14 cellular contexts compared by ENCODE assay signal in genomic region chr12:64582111-64582510, GRCh38.
"Had no signal": no experiment of that assay in that cellular context is flagged by ENCODE, and none has a peak within 500 bp of the region (broad histone marks: within the 10 kb centered on the region; RNA-seq: fewer than 3 reads in every experiment).

No MANE protein-coding gene starts in this region.

- H3K9me3 ChIP-seq: gastroesophageal sphincter, heart right ventricle, mucosa of descending colon, spleen, stomach, testis had no signal

- H3K4me3 Mint-ChIP-seq: activated naive CD4-positive, alpha-beta T cell treated with anti-CD3 and anti-CD28 coated beads, Interleukin-2, amount 10 ng/mL, durations not matched to agents 7 days and 5 days; natural killer cell had no signal

- H3K36me3 ChIP-seq: cardiac muscle cell, gastroesophageal sphincter, heart right ventricle, spleen, stomach had no signal

- H3K4me3 ChIP-seq: cardiac muscle cell, gastroesophageal sphincter, heart right ventricle, mucosa of descending colon, spleen, stomach, testis had no signal

- H3K36me3 Mint-ChIP-seq: activated naive CD4-positive, alpha-beta T cell treated with anti-CD3 and anti-CD28 coated beads, Interleukin-2, amount 10 ng/mL, durations not matched to agents 7 days and 5 days; natural killer cell had no signal

- DNase-seq: activated CD4-positive, alpha-beta T cell treated with anti-CD3 and anti-CD28 coated beads, Interleukin-2, amount 50 U/mL, for 4 hours; activated naive CD4-positive, alpha-beta T cell treated with anti-CD3 and anti-CD28 coated beads, Interleukin-2, amount 10 ng/mL, durations not matched to agents 7 days and 5 days; activated T-cell treated with anti-CD3 and anti-CD28 coated beads for 4 hours; heart right ventricle; mucosa of descending colon; natural killer cell; spleen; stomach; T-helper 2 cell; testis had no signal

- H3K27ac Mint-ChIP-seq: activated T-helper 2 cell treated with anti-CD3 and anti-CD28 coated beads, Interferon-gamma antibody, Interleukin-2, Interleukin-4, amounts not matched to agents 10 μg/mL and 5 μg/mL and 100 μg/mL, durations not matched to agents 14 hours and 24 hours and 36 hours; natural killer cell had no signal

- H3K9me3 Mint-ChIP-seq: activated naive CD4-positive, alpha-beta T cell treated with anti-CD3 and anti-CD28 coated beads, Interleukin-2, amount 10 ng/mL, durations not matched to agents 7 days and 5 days; activated T-helper 2 cell treated with anti-CD3 and anti-CD28 coated beads, Interferon-gamma antibody, Interleukin-2, Interleukin-4, amounts not matched to agents 10 μg/mL and 5 μg/mL and 100 μg/mL, durations not matched to agents 14 hours and 24 hours and 36 hours; natural killer cell had no signal

- H3K27me3 ChIP-seq: cardiac muscle cell, gastroesophageal sphincter, heart right ventricle, spleen, stomach, testis had no signal

- H3K27ac ChIP-seq: cardiac muscle cell, stomach had no signal

- ATAC-seq: gastroesophageal sphincter, mucosa of descending colon, natural killer cell, sciatic nerve had no signal
